In the genomic region with DNA sequence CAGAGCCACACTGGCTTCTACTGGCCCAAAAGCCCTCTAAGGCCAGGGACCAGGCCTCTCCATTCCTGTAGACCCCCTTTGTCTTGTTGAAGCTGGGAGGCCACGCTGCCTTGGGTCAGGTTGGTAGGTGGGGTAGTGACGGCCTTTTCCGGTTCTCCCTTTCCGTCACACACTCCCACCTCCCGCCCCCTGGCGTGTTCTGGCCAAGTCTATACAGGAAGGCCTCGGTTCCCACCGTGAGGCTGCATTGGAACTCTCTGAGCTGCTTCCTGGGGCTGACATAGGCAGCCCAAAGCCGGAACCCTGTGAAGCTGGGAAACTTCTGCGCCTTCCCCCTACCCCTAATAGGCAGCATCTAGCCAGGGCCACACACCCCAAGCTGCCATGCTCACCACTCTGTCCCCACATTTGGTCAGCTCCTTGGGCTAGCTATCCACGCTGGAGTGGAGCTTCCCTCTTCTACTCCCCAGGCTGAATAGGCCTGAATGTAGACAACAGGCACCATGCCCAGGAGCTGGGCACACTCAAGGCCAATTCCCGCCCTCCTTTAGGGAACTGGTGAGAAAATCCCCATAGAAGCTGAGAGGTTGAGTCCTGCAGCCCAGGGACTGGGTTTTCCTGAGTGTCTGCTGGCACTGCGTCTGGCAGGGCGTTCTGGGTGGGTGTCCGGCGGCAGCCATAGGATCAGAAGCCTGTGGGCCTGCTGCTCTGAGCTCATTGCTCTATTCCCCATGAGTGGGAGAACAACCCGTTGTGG, we compare ENCODE assay signal across 13 cellular contexts. TPM values are rescaled to one million over a fixed set of nuclear protein-coding genes. Genes with fewer than 3 reads are reported as not detected.
A peak's percentile ranks its signal among the peaks of the same experiment; 100 is the strongest.
DNase-seq lines count a peak whose midpoint lies in the region; ATAC-seq and TF ChIP-seq lines count a peak whose summit lies in the region.
"Had no signal": no experiment of that assay in that cellular context is flagged by ENCODE, and none has a peak within 500 bp of the region (broad histone marks: within the 10 kb centered on the region; RNA-seq: fewer than 3 reads in every experiment).

No MANE protein-coding gene starts in this region.

- peak; percentile 27 for DNase-seq in CD1c-positive myeloid dendritic cell (ENCODE audit: extremely low spot score)
- DNase-seq in adrenal gland, result peak; percentile 64 to 83 (median 77)
- DNase-seq in left colon, result no peak
- DNase-seq in activated effector memory CD4-positive, alpha-beta T cell treated with Interleukin-2 at 50 U/mL for 16 hours, result no peak
- DNase-seq in LoVo (ENCODE audit: low spot score), result no peak
- no peak for DNase-seq in ureter (ENCODE audit: low spot score)
- no peak for DNase-seq in RKO (ENCODE audit: low spot score)
- DNase-seq: brain microvascular endothelial cell; NCI-H2029 treated with DMSO at 0.1 percent for 48 hours; NK-92 treated with Interleukin-12 subunit alpha and Interleukin-12 subunit beta, amount 100 ng/mL, for 24 hours had no signal

- no peak for TF ChIP-seq POLR2A in adrenal gland (IDR thresholded peaks at IDR 0.05)

- H3K4me3 ChIP-seq in adrenal gland, result peak overlapping the region in 1 of 4 donors; percentile 27
- H3K4me3 ChIP-seq in skeletal muscle satellite cell (ENCODE audit: low read length), result peak overlapping the region; percentile 13

- peaks cover 19 to 34% of the 10 kb centered on the region in 2 donors for H3K4me1 ChIP-seq in adrenal gland (replicated peaks in 1 of 2)
- peaks cover 26% of the 10 kb centered on the region for H3K4me1 ChIP-seq in skeletal muscle satellite cell (ENCODE audit: control insufficient read depth, insufficient read depth, low read length)

- no peak for TF ChIP-seq CTCF in adrenal gland (IDR thresholded peaks at IDR 0.05)

- WGBS in adrenal gland, 4 donors, result 60 to 86% (median 66%) methylated on average over 8 to 17 of the region's 17 CpGs

- H3K9me3 ChIP-seq in adrenal gland (replicated peaks in 1 of 3), result no peaks in the 10 kb centered on the region
- H3K9me3 ChIP-seq in skeletal muscle satellite cell (replicated peaks; ENCODE audit: low read length), result no peaks in the 10 kb centered on the region

- H3K27me3 ChIP-seq in adrenal gland (no peaks in the 10 kb centered on the region), skeletal muscle satellite cell (ENCODE audit: control insufficient read depth, insufficient read depth, low read length) (no peaks in the 10 kb centered on the region)
- H3K27me3 ChIP-seq: brain microvascular endothelial cell had no signal

- intact Hi-C loops in adrenal gland (cut with DNase I), result no loop called here
- intact Hi-C loops in left colon (cut with DNase I, micrococcal nuclease), result no loop called here

- peak; percentile 19 for ATAC-seq in left colon
- ATAC-seq: activated CD4-positive, CD25-positive, alpha-beta regulatory T cell treated with anti-CD3 and anti-CD28 coated beads, Interleukin-2, amount 50 U/mL, for 24 hours had no signal

- H3K4me2 ChIP-seq in skeletal muscle satellite cell (ENCODE audit: low read length), result peak overlapping the region; percentile 70

- H3K27ac ChIP-seq in adrenal gland, result peak overlapping the region; percentile 55 to 90 (median 75)
- H3K27ac ChIP-seq: brain microvascular endothelial cell, epithelial cell of prostate had no signal

- H3K36me3 ChIP-seq in adrenal gland (replicated peaks in 1 of 2) (no peaks in the 10 kb centered on the region), skeletal muscle satellite cell (ENCODE audit: insufficient read depth, low read length) (no peaks in the 10 kb centered on the region)
- H3K36me3 ChIP-seq: brain microvascular endothelial cell had no signal

- peak overlapping the region; percentile 60 for H3K9ac ChIP-seq in skeletal muscle satellite cell (ENCODE audit: low read depth, low read length)

RNA-seq across cellular contexts. Expression of a gene that starts 35.7 kb away (rescaled TPM):
- total RNA-seq in adrenal gland (10 to 100 TPM; 21.5 to 63.2 (median 30.3) TPM), left colon (10 to 100 TPM; 22.9 to 26.3 TPM), ureter (27.3 TPM)
- 10 to 100 TPM in 2 of 3 donors, 1 to 10 TPM in 1; 8.1 to 55.7 (median 32.5) TPM for polyA plus RNA-seq in adrenal gland
- total RNA-seq in skeletal muscle satellite cell (2012; rRNA removed), result 6.3 and 7.6 TPM in 2 replicates

Comparison
In these comparisons a context has a peak if more than half of its experiments do, and no peak if none do; other contexts are left out.
1. DNase-seq: peak in CD1c-positive myeloid dendritic cell (single experiment) and adrenal gland (7 of 7); none in left colon (0 of 2), activated effector memory CD4-positive, alpha-beta T cell treated with Interleukin-2 at 50 U/mL for 16 hours (single experiment), LoVo (single experiment), ureter (single experiment) and RKO (single experiment).